14 cellular contexts compared by ENCODE assay signal in the genomic region with DNA sequence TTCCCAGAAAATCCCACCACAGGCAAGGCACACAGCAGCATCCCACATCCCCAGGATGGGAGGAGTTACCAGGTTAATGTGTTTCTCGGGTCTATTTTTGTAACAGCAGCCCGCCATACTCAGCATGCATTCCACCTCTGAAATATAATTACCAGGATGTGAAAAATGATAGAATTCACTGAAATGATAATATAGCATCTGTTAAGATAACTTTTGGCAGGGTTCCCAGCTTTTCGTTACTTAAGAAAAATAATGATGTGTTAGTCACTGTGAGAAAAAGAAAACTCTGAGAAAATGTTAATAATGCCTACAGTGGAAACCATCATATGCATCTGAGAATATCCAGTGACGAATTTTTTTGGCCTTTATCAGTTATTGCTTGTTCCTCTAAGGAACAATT.
DNase-seq lines count a peak whose midpoint lies in the region; ATAC-seq and TF ChIP-seq lines count a peak whose summit lies in the region.
"Had no signal": no experiment of that assay in that cellular context is flagged by ENCODE, and none has a peak within 500 bp of the region (broad histone marks: within the 10 kb centered on the region; RNA-seq: fewer than 3 reads in every experiment).

No MANE protein-coding gene starts in this region.

- in situ Hi-C loops in astrocyte of the spinal cord (cut with HindIII; ENCODE audit: low sequenced_read_pairs) = no loop called here

- no peak overlapping the region for H3K27ac Mint-ChIP-seq in natural killer cell treated with Interleukin-12 subunit alpha and Interleukin-12 subunit beta and Interleukin-15 and Interleukin-18, amount 100 ng/mL, for 72 hours
- H3K27ac Mint-ChIP-seq: progenitor cell of endocrine pancreas, type B pancreatic cell had no signal

- H3K9me3 Mint-ChIP-seq in natural killer cell treated with Interleukin-12 subunit alpha and Interleukin-12 subunit beta and Interleukin-15 and Interleukin-18, amount 100 ng/mL, for 72 hours = peaks cover 2% of the 10 kb centered on the region
- H3K9me3 Mint-ChIP-seq: type B pancreatic cell had no signal

- no peak overlapping the region for H3K4me3 Mint-ChIP-seq in natural killer cell treated with Interleukin-12 subunit alpha and Interleukin-12 subunit beta and Interleukin-15 and Interleukin-18, amount 100 ng/mL, for 72 hours
- H3K4me3 Mint-ChIP-seq: type B pancreatic cell had no signal

- no peak for TF ChIP-seq CTCF in astrocyte of the spinal cord (IDR thresholded peaks at IDR 0.05; ENCODE audit: low read depth, low read length)

- H3K36me3 Mint-ChIP-seq in natural killer cell treated with Interleukin-12 subunit alpha and Interleukin-12 subunit beta and Interleukin-15 and Interleukin-18, amount 100 ng/mL, for 72 hours = no peaks in the 10 kb centered on the region
- H3K36me3 Mint-ChIP-seq: type B pancreatic cell had no signal

- no peak overlapping the region for H3K4me3 ChIP-seq in astrocyte of the spinal cord (ENCODE audit: low read depth, low read length)
- H3K4me3 ChIP-seq: adrenal gland, GM12878 had no signal

- no peak for ATAC-seq in natural killer cell treated with Interleukin-12 subunit alpha and Interleukin-12 subunit beta and Interleukin-15 and Interleukin-18, amount 100 ng/mL, for 72 hours
- ATAC-seq: GM12878 had no signal

- H3K27me3 Mint-ChIP-seq in natural killer cell treated with Interleukin-12 subunit alpha and Interleukin-12 subunit beta and Interleukin-15 and Interleukin-18, amount 100 ng/mL, for 72 hours = no peaks in the 10 kb centered on the region
- H3K27me3 Mint-ChIP-seq: progenitor cell of endocrine pancreas had no signal

- no peaks in the 10 kb centered on the region for H3K4me1 Mint-ChIP-seq in natural killer cell treated with Interleukin-12 subunit alpha and Interleukin-12 subunit beta and Interleukin-15 and Interleukin-18, amount 100 ng/mL, for 72 hours (ENCODE audit: low read depth in 2 of 2)

- DNase-seq in COR-L47 (lab: John Stamatoyannopoulos, UW) (peak; percentile 75), NCI-H2081 (lab: John Stamatoyannopoulos, UW) (peak; percentile 60 to 75), astrocyte of the spinal cord (ENCODE audit: low read depth, low spot score) (peak; percentile 60), left kidney (ENCODE audit: low read depth, low spot score) (peak; percentile 6), GDM1 (lab: John Stamatoyannopoulos, UW) (no peak), OCI-M2 (lab: John Stamatoyannopoulos, UW; ENCODE audit: unreplicated experiment) (no peak), AML-193 (lab: John Stamatoyannopoulos, UW) (no peak)
- DNase-seq in natural killer cell treated with Interleukin-12 subunit alpha and Interleukin-12 subunit beta and Interleukin-15 and Interleukin-18, amount 100 ng/mL, for 72 hours (ENCODE audit: low spot score) = no peak
- DNase-seq: activated CD4-positive, CD25-positive, alpha-beta regulatory T cell; adrenal gland; kidney had no signal

Comparison
In these comparisons a context has a peak if more than half of its experiments do, and no peak if none do; other contexts are left out.
1. DNase-seq: peak in COR-L47 (single experiment), NCI-H2081 (2 of 2), astrocyte of the spinal cord (single experiment) and left kidney (single experiment); none in GDM1 (single experiment), OCI-M2 (single experiment), AML-193 (0 of 2) and natural killer cell treated with Interleukin-12 subunit alpha and Interleukin-12 subunit beta and Interleukin-15 and Interleukin-18, amount 100 ng/mL, for 72 hours (single experiment).